14 cellular contexts compared by ENCODE assay signal in genomic region chr3:133949438-133949837, GRCh38. TPM values are rescaled to one million over a fixed set of nuclear protein-coding genes. Genes with fewer than 3 reads are reported as not detected.
DNase-seq lines count a peak whose midpoint lies in the region; ATAC-seq and TF ChIP-seq lines count a peak whose summit lies in the region.
"Had no signal": no experiment of that assay in that cellular context is flagged by ENCODE, and none has a peak within 500 bp of the region (broad histone marks: within the 10 kb centered on the region; RNA-seq: fewer than 3 reads in every experiment).

No MANE protein-coding gene starts in this region.

- TF ChIP-seq POLR2A in suprapubic skin (IDR thresholded peaks at IDR 0.05), result no peak

- H3K4me3 ChIP-seq in heart right ventricle, result no peak overlapping the region
- H3K4me3 ChIP-seq in suprapubic skin, result no peak overlapping the region
- H3K4me3 ChIP-seq: hepatocyte, ovary had no signal

- TF ChIP-seq EP300 in suprapubic skin (IDR thresholded peaks at IDR 0.05), result no peak

- H3K4me1 ChIP-seq in heart right ventricle, result peaks cover 6 to 54% (median 50%) of the 10 kb centered on the region in 9 donors
- H3K4me1 ChIP-seq in suprapubic skin, result peaks cover 38% of the 10 kb centered on the region

- H3K27ac ChIP-seq in heart right ventricle (peak overlapping the region in 9 of 10 donors; percentile 27 to 83 (median 58)), suprapubic skin (peak overlapping the region; percentile 14)
- H3K27ac ChIP-seq: epithelial cell of prostate, hepatocyte, ovary had no signal

- peaks cover 6 to 14% of the 10 kb centered on the region in 2 donors for H3K27me3 Mint-ChIP-seq in stimulated activated naive B cell treated with anti-CD40 and anti-IgM and Interleukin-4, amounts not matched to agents 10 μg/mL and 1 μg/mL and 100 μg/mL, for 72 hours
- peaks cover 6% of the 10 kb centered on the region for H3K27me3 Mint-ChIP-seq in activated T-cell treated with anti-CD3 and anti-CD28 coated beads, Interleukin-2, amount 50 U/mL, for 72 hours (ENCODE audit: low read depth)
- H3K27me3 Mint-ChIP-seq: activated B cell treated with CpG ODN at 0.5 μM for 24 hours had no signal

- H3K27me3 ChIP-seq in heart right ventricle (no peaks in the 10 kb centered on the region), suprapubic skin (no peaks in the 10 kb centered on the region)
- H3K27me3 ChIP-seq: hepatocyte, ovary had no signal

- H3K36me3 Mint-ChIP-seq in stimulated activated naive B cell treated with anti-CD40 and anti-IgM and Interleukin-4, amounts not matched to agents 10 μg/mL and 1 μg/mL and 100 μg/mL, for 72 hours, result no peaks in the 10 kb centered on the region
- no peaks in the 10 kb centered on the region for H3K36me3 Mint-ChIP-seq in activated T-cell treated with anti-CD3 and anti-CD28 coated beads, Interleukin-2, amount 50 U/mL, for 72 hours (ENCODE audit: insufficient read depth in 2 of 2)

- no peaks in the 10 kb centered on the region for H3K4me1 Mint-ChIP-seq in stimulated activated naive B cell treated with anti-CD40 and anti-IgM and Interleukin-4, amounts not matched to agents 10 μg/mL and 1 μg/mL and 100 μg/mL, for 72 hours
- no peaks in the 10 kb centered on the region for H3K4me1 Mint-ChIP-seq in activated T-cell treated with anti-CD3 and anti-CD28 coated beads, Interleukin-2, amount 50 U/mL, for 72 hours (ENCODE audit: low read depth)
- H3K4me1 Mint-ChIP-seq: activated B cell treated with CpG ODN at 0.5 μM for 24 hours had no signal

- DNase-seq in Right ventricle myocardium superior (peak; percentile 19), Right ventricle myocardium inferior (ENCODE audit: missing footprints) (no peak), NCI-H345 treated with DMSO at 0.1 percent for 48 hours (lab: John Stamatoyannopoulos, UW; ENCODE audit: unreplicated experiment) (peak; percentile 92), heart right ventricle (peak in 1 of 2 donors; percentile 68), suprapubic skin (ENCODE audit: low spot score in 2 of 2) (no peak), NCI-H2196 treated with DMSO at 0.1 percent for 48 hours (lab: John Stamatoyannopoulos, UW; ENCODE audit: unreplicated experiment) (no peak)
- no peak for DNase-seq in stimulated activated naive B cell treated with anti-CD40 and anti-IgM and Interleukin-4, amounts not matched to agents 10 μg/mL and 1 μg/mL and 100 μg/mL, for 72 hours
- no peak for DNase-seq in activated T-cell treated with anti-CD3 and anti-CD28 coated beads, Interleukin-2, amount 50 U/mL, for 72 hours
- DNase-seq: activated B cell treated with CpG ODN at 0.5 μM for 24 hours; activated naive CD4-positive, alpha-beta T cell treated with anti-CD3 and anti-CD28 coated beads, Interleukin-2, amount 50 U/mL, for 16 hours; Calu3 had no signal

- 17 to 38% methylated on average over 2 of the region's 2 CpGs for WGBS in heart right ventricle, 2 donors
- 53% methylated on average over 2 of the region's 2 CpGs for WGBS in suprapubic skin

- no peak overlapping the region for H3K27ac Mint-ChIP-seq in stimulated activated naive B cell treated with anti-CD40 and anti-IgM and Interleukin-4, amounts not matched to agents 10 μg/mL and 1 μg/mL and 100 μg/mL, for 72 hours
- no peak overlapping the region for H3K27ac Mint-ChIP-seq in activated T-cell treated with anti-CD3 and anti-CD28 coated beads, Interleukin-2, amount 50 U/mL, for 72 hours
- H3K27ac Mint-ChIP-seq: activated B cell treated with CpG ODN at 0.5 μM for 24 hours had no signal

- no peaks in the 10 kb centered on the region for H3K36me3 ChIP-seq in heart right ventricle
- H3K36me3 ChIP-seq in suprapubic skin, result no peaks in the 10 kb centered on the region
- H3K36me3 ChIP-seq: ovary had no signal

- H3K9me3 Mint-ChIP-seq in stimulated activated naive B cell treated with anti-CD40 and anti-IgM and Interleukin-4, amounts not matched to agents 10 μg/mL and 1 μg/mL and 100 μg/mL, for 72 hours, result no peaks in the 10 kb centered on the region
- no peaks in the 10 kb centered on the region for H3K9me3 Mint-ChIP-seq in activated T-cell treated with anti-CD3 and anti-CD28 coated beads, Interleukin-2, amount 50 U/mL, for 72 hours
- H3K9me3 Mint-ChIP-seq: activated B cell treated with CpG ODN at 0.5 μM for 24 hours had no signal

- no peak for TF ChIP-seq CTCF in heart right ventricle (IDR thresholded peaks at IDR 0.05)
- no peak for TF ChIP-seq CTCF in suprapubic skin (IDR thresholded peaks at IDR 0.05)

- intact Hi-C loops in Right ventricle myocardium superior (cut with DNase I) (no loop called here), Right ventricle myocardium inferior (cut with DNase I) (loop anchor here (5.0 kb wide), 1 partner anchor 38 kb away; no protein-coding TSS in a partner anchor), heart right ventricle (cut with DNase I) (loop anchor here in 3 of 10 donors (5.0 to 10.0 kb wide), 3 partner anchors 38 to 85 kb away; no protein-coding TSS in a partner anchor)

- H3K4me3 Mint-ChIP-seq in stimulated activated naive B cell treated with anti-CD40 and anti-IgM and Interleukin-4, amounts not matched to agents 10 μg/mL and 1 μg/mL and 100 μg/mL, for 72 hours, result no peak overlapping the region
- H3K4me3 Mint-ChIP-seq in activated T-cell treated with anti-CD3 and anti-CD28 coated beads, Interleukin-2, amount 50 U/mL, for 72 hours, result no peak overlapping the region
- H3K4me3 Mint-ChIP-seq: activated B cell treated with CpG ODN at 0.5 μM for 24 hours had no signal

- ATAC-seq in Right ventricle myocardium superior (ENCODE audit: poor library complexity), result peak; percentile 31
- ATAC-seq in Right ventricle myocardium inferior, result no peak
- peak; percentile 42 to 80 (median 66) for ATAC-seq in heart right ventricle
- ATAC-seq in stimulated activated naive B cell treated with anti-CD40 and anti-IgM and Interleukin-4, amounts not matched to agents 10 μg/mL and 1 μg/mL and 100 μg/mL, for 72 hours (replicated peaks), result no peak
- no peak for ATAC-seq in activated T-cell treated with anti-CD3 and anti-CD28 coated beads, Interleukin-2, amount 50 U/mL, for 72 hours (replicated peaks in 1 of 2)

- H3K9me3 ChIP-seq in heart right ventricle, result no peaks in the 10 kb centered on the region
- H3K9me3 ChIP-seq in suprapubic skin, result no peaks in the 10 kb centered on the region
- H3K9me3 ChIP-seq: ovary had no signal

RNA-seq across cellular contexts. Expression of gene RAB6B, which starts 53.8 kb away (rescaled TPM):
- total RNA-seq in Right ventricle myocardium superior, result 48.5 TPM
- total RNA-seq in Right ventricle myocardium inferior, result 58.8 TPM
- total RNA-seq in heart right ventricle, result 10 to 100 TPM; 39.2 to 73.8 (median 47.4) TPM
- 10 to 100 TPM in 1 of 2 donors, 1 to 10 TPM in 1; 7.0 to 14.2 TPM for polyA plus RNA-seq in heart right ventricle
- 1 to 10 TPM in 1 of 4 donors, under 1 TPM in 3; 0.34 to 1.3 (median 0.83) TPM for total RNA-seq in suprapubic skin
- 1 to 10 TPM; 2.6 to 7.2 TPM for total RNA-seq in activated T-cell treated with anti-CD3 and anti-CD28 coated beads, Interleukin-2, amount 50 U/mL, for 72 hours
- total RNA-seq: activated B cell treated with CpG ODN at 0.5 μM for 24 hours had no signal

Comparison
In these comparisons a context has a peak if more than half of its experiments do, and no peak if none do; other contexts are left out.
1. ATAC-seq: peak in Right ventricle myocardium superior (single experiment) and heart right ventricle (8 of 8); none in Right ventricle myocardium inferior (single experiment), stimulated activated naive B cell treated with anti-CD40 and anti-IgM and Interleukin-4, amounts not matched to agents 10 μg/mL and 1 μg/mL and 100 μg/mL, for 72 hours (0 of 2) and activated T-cell treated with anti-CD3 and anti-CD28 coated beads, Interleukin-2, amount 50 U/mL, for 72 hours (0 of 2).
2. DNase-seq: peak in Right ventricle myocardium superior (single experiment) and NCI-H345 treated with DMSO at 0.1 percent for 48 hours (single experiment); none in Right ventricle myocardium inferior (single experiment), suprapubic skin (0 of 2), stimulated activated naive B cell treated with anti-CD40 and anti-IgM and Interleukin-4, amounts not matched to agents 10 μg/mL and 1 μg/mL and 100 μg/mL, for 72 hours (single experiment), NCI-H2196 treated with DMSO at 0.1 percent for 48 hours (single experiment) and activated T-cell treated with anti-CD3 and anti-CD28 coated beads, Interleukin-2, amount 50 U/mL, for 72 hours (0 of 2).